Comparison of ENCODE assay signal across 8 cellular contexts in the genomic region with DNA sequence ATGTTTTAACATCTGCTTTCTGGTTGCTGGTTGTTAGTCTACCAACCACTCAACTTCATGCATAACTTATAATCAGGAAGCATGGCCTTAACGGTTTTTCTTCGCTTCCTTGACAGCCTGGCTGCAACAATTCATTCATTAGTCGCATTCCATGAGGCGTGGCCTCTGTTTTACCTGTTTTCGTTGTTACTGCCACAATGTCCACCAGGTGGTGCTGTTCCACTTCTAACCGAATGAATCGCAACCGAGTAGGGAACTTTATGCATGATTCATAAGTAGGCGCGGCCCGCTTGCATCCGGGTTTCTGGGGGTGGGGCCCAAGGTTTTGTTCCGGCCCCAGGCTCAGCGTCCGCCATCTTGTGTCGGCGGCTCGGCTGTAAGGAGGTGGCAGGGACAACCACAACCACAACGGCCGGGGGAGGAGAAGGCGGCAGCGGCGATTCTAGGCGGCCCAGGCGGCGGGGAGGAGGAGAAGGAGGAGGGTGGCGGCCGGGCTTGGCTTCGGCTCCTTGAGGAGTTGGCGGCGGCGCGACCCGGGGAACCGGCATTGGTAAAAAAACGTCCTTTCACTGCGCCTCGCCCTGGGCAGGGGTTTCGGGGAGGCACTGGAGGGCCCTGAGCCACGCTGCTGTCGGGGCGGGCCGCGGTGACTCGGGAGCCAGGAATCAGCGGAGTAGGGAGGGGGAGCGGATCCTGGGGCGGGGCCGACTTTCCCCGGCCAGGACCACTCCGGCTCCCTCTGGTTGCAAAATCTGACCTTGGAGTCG. TPM values are rescaled to one million over a fixed set of nuclear protein-coding genes. Genes with fewer than 3 reads are reported as not detected.
DNase-seq lines count a peak whose midpoint lies in the region; TF ChIP-seq lines count a peak whose summit lies in the region.

A gene (plus strand): TSS at position 355 of the 767 bp plus-strand sequence. CDS start 4,974 bp downstream, outside the sequence.

- peak within 1 kb of the TSS; percentile 23 for H2BK5ac ChIP-seq in H9 (ENCODE audit: insufficient read length, low read length)

- peaks cover 2 to 18% of the 10 kb centered on the region in 2 experiments; a peak in 4 of 5 replicates for H3K9me3 Mint-ChIP-seq in H9

- no peak within 1 kb of the TSS for H2BK12ac ChIP-seq in H9 (ENCODE audit: insufficient read length, low read depth, low read length)

- peaks cover 12% of the 10 kb centered on the region for H3K79me1 ChIP-seq in H9 (ENCODE audit: insufficient read depth, low read depth, low read length, poor library complexity, severe bottlenecking)

- no peak within 1 kb of the TSS for H3K4ac ChIP-seq in H9 (ENCODE audit: low read depth, low read length)

- H3K18ac ChIP-seq in H9 (ENCODE audit: insufficient read length, low read depth, low read length) = peak within 1 kb of the TSS; percentile 92

- no CpG with 5 or more reads among the region's 52 CpGs for WGBS in H9 (ENCODE audit: extremely low coverage, insufficient read length, low lambda C conversion rate)
- 0 to 1% (median 0%) methylated on average over 27 to 52 of the region's 52 CpGs for WGBS in stomach, 5 donors

- H2BK120ac ChIP-seq in H9 (ENCODE audit: low read depth, low read length, poor library complexity, severe bottlenecking) = no peak within 1 kb of the TSS

- no peak within 1 kb of the TSS for H2BK15ac ChIP-seq in H9 (ENCODE audit: low read depth, low read length)

- TF ChIP-seq POLR2A in stomach (IDR thresholded peaks at IDR 0.05) = peak in 1 of 4 donors; percentile 49

- H3K36me3 ChIP-seq in ES-I3 (ENCODE audit: insufficient read depth, low read length) (peaks cover 22% of the 10 kb centered on the region), MG63 (peaks cover 19% of the 10 kb centered on the region), neural cell (ENCODE audit: insufficient read depth, low read length) (no peaks in the 10 kb centered on the region), stomach (peaks cover 0 to 10% (median 8%) of the 10 kb centered on the region in 4 donors)

- H2AFZ ChIP-seq in H9 (ENCODE audit: low read length) = no peak within 1 kb of the TSS
- H2AFZ ChIP-seq in neural cell (ENCODE audit: low read depth, low read length) = no peak within 1 kb of the TSS

- peak within 1 kb of the TSS; percentile 96 to 97 for H3K4me3 Mint-ChIP-seq in H9

- no peak within 1 kb of the TSS for H4K91ac ChIP-seq in H9 (ENCODE audit: insufficient read length, low read depth, low read length)

- H3K56ac ChIP-seq in H9 (ENCODE audit: insufficient read length, low read depth, low read length) = no peak within 1 kb of the TSS

- no peak within 1 kb of the TSS for H4K5ac ChIP-seq in H9 (ENCODE audit: insufficient read length, low read depth, low read length)

- H3K9ac ChIP-seq in ES-I3 (ENCODE audit: low read depth, low read length) (peak within 1 kb of the TSS; percentile 92), H9 (ENCODE audit: extremely low read depth, insufficient read length, low read length) (peak within 1 kb of the TSS; percentile 84), neural cell (ENCODE audit: low read length) (peak within 1 kb of the TSS; percentile 96)

- H3K4me3 ChIP-seq in MG63 (peak within 1 kb of the TSS; percentile 95), fibroblast of pulmonary artery (replicated peaks; ENCODE audit: low read depth, low read length) (peak within 1 kb of the TSS; percentile 73), neural cell (ENCODE audit: low read length) (peak within 1 kb of the TSS; percentile 85), stomach (peak within 1 kb of the TSS; percentile 51 to 73 (median 68))

- H3K4me1 ChIP-seq in ES-I3 (ENCODE audit: insufficient read depth, low read length) = peaks cover 32% of the 10 kb centered on the region
- peaks cover 15% of the 10 kb centered on the region; the same call in 1 of the 2 replicates for H3K4me1 ChIP-seq in H9 (ENCODE audit: insufficient read depth, low read length)
- H3K4me1 ChIP-seq in stomach = peaks cover 20 to 72% (median 65%) of the 10 kb centered on the region in 4 donors

- H3K9me2 ChIP-seq in neural cell (ENCODE audit: insufficient read depth, low read length) = no peaks in the 10 kb centered on the region

- intact Hi-C loops in stomach (cut with DNase I; ENCODE audit: low total_unique reads) = loop anchor here (10.0 kb wide), 2 partner anchors 191 to 331 kb away; no protein-coding TSS in a partner anchor

- H4K20me1 ChIP-seq in H9 (ENCODE audit: control insufficient read depth, insufficient read depth, insufficient read length) = no peaks in the 10 kb centered on the region
- peaks cover 15% of the 10 kb centered on the region for H4K20me1 ChIP-seq in neural cell (ENCODE audit: insufficient read depth)

- no peaks in the 10 kb centered on the region for H3F3A ChIP-seq in neural cell (ENCODE audit: insufficient read depth, low read length, poor library complexity, severe bottlenecking)

- H2BK20ac ChIP-seq in H9 (ENCODE audit: low read depth, low read length, poor library complexity, severe bottlenecking) = no peak within 1 kb of the TSS

- H3K36me3 Mint-ChIP-seq in H9 (ENCODE audit: insufficient read depth in 1 of 3, low read depth in 3 of 3) = peaks cover 41 to 43% (median 42%) of the 10 kb centered on the region in 3 experiments

- TF ChIP-seq CTCF in H9 (conservative IDR thresholded peaks at IDR 0.05) = peak; percentile 89
- TF ChIP-seq CTCF in fibroblast of pulmonary artery (IDR thresholded peaks at IDR 0.05; ENCODE audit: low read length, missing control alignments) = peak; percentile 57
- TF ChIP-seq CTCF in neural cell (IDR thresholded peaks at IDR 0.05; ENCODE audit: poor library complexity, severe bottlenecking) = peak; percentile 93
- peak in 5 of 7 experiments; percentile 58 to 99 (median 70) for TF ChIP-seq CTCF in stomach (IDR thresholded peaks at IDR 0.05)

- H3K23ac ChIP-seq in H9 (ENCODE audit: insufficient read length, low read depth, low read length) = no peak within 1 kb of the TSS

- peak; percentile 94 for TF ChIP-seq RAD21 in neural cell (conservative IDR thresholded peaks at IDR 0.05)

- no peaks in the 10 kb centered on the region; the same call in 1 of the 2 replicates for H3K27me3 Mint-ChIP-seq in H9 (ENCODE audit: low read depth)

- H3K14ac ChIP-seq in H9 (ENCODE audit: insufficient read depth, low read length) = peak within 1 kb of the TSS; percentile 98

- no peak within 1 kb of the TSS for H3T11ph ChIP-seq in H9 (ENCODE audit: low read length)

- H2AK5ac ChIP-seq in H9 (ENCODE audit: insufficient read length, low read length) = no peak within 1 kb of the TSS

- H3K27ac ChIP-seq in H9 (ENCODE audit: insufficient read length, low read depth, low read length) (peak within 1 kb of the TSS; percentile 35), neural cell (ENCODE audit: low read length) (peak within 1 kb of the TSS; percentile 91), stomach (peak within 1 kb of the TSS; percentile 95 to 98 (median 96))

- H3K4me2 ChIP-seq in H9 (ENCODE audit: insufficient read depth, insufficient read length, low read length) (peak within 1 kb of the TSS; percentile 89), neural cell (ENCODE audit: low read length) (peak within 1 kb of the TSS; percentile 55)

- peak within 1 kb of the TSS; percentile 99 to 100 (median 99) for H3K27ac Mint-ChIP-seq in H9

- H4K8ac ChIP-seq in H9 (replicated peaks; ENCODE audit: insufficient read length, low read depth, low read length) = no peak within 1 kb of the TSS

- no peaks in the 10 kb centered on the region for H3K27me3 ChIP-seq in H9 (ENCODE audit: insufficient read depth, low read length)
- no peaks in the 10 kb centered on the region for H3K27me3 ChIP-seq in MG63
- no peaks in the 10 kb centered on the region for H3K27me3 ChIP-seq in neural cell (ENCODE audit: insufficient read depth, low read depth, low read length)
- H3K27me3 ChIP-seq in stomach = peaks cover 0 to 12% (median 0%) of the 10 kb centered on the region in 3 donors

- H3K9me3 ChIP-seq in ES-I3 (ENCODE audit: control insufficient read depth, insufficient read depth, low read length) (no peaks in the 10 kb centered on the region), H9 (ENCODE audit: control insufficient read depth, low read depth, low read length) (no peaks in the 10 kb centered on the region), MG63 (no peaks in the 10 kb centered on the region), neural cell (ENCODE audit: low read length) (no peaks in the 10 kb centered on the region), stomach (no peaks in the 10 kb centered on the region)

- H3K4me1 Mint-ChIP-seq in H9 = peaks cover 46 to 50% of the 10 kb centered on the region in 2 experiments

- DNase-seq in H9 (peak; percentile 96), MG63 (peak; percentile 85), SHP77 treated with DMSO at 0.1 percent for 48 hours (lab: John Stamatoyannopoulos, UW) (peak; percentile 75), fibroblast of pulmonary artery (ENCODE audit: low read depth) (peak; percentile 95), stomach (peak; percentile 98)
- peak; percentile 96 for DNase-seq in activated effector memory CD4-positive, alpha-beta T cell treated with anti-CD3 and anti-CD28 coated beads, Interleukin-2, amount 50 U/mL, for 16 hours

- H3K23me2 ChIP-seq in H9 (ENCODE audit: insufficient read length, low read depth, low read length, poor library complexity, severe bottlenecking) = peaks cover 15% of the 10 kb centered on the region

- peaks cover 38% of the 10 kb centered on the region; the same call in 1 of the 2 replicates for H3K79me2 ChIP-seq in H9 (ENCODE audit: insufficient read depth, low read length)
- H3K79me2 ChIP-seq in neural cell (replicated peaks; ENCODE audit: insufficient read depth, low read length) = peaks cover 45% of the 10 kb centered on the region

- no peak for TF ChIP-seq EP300 in neural cell (conservative IDR thresholded peaks at IDR 0.05; ENCODE audit: poor library complexity, severe bottlenecking)
- TF ChIP-seq EP300 in stomach (IDR thresholded peaks at IDR 0.05) = no peak

TF ChIP-seq in neural cell, 6 proteins besides CTCF, POLR2A, EP300 and RAD21 (continues in another document):
- peak; percentile 94 for TF ChIP-seq SMC3 (conservative IDR thresholded peaks at IDR 0.05; ENCODE audit: poor library complexity)

RNA-seq across cellular contexts. Expression of the gene that starts here (rescaled TPM):
- 421 and 427 TPM in 2 replicates for total RNA-seq in H9 (2021)
- 108 and 121 TPM in 2 replicates for total RNA-seq in MG63 (2014; rRNA removed; shearing (Covaris generic); ENCODE audit: low replicate concordance)
- polyA plus RNA-seq in neural cell = 132 and 150 TPM in 2 replicates
- 191 and 195 TPM in 2 replicates for polyA minus RNA-seq in neural cell
- 100 to 1,000 TPM in 3 of 5 donors, 10 to 100 TPM in 2; 66.8 to 278 (median 115) TPM for total RNA-seq in stomach
- 10 to 100 TPM; 59.3 to 81.4 (median 63.4) TPM for polyA plus RNA-seq in stomach

Comparison
In these comparisons a context has a peak if more than half of its experiments do, and no peak if none do; other contexts are left out.
1. Peak in every context shown above with its lines: DNase-seq, H3K4me3 ChIP-seq and H3K27ac ChIP-seq.
2. H3K27ac ChIP-seq: peak in every context shown above with its lines; median percentile 96 in stomach; 91 in neural cell; 35 in H9.